1 cellular context compared by ENCODE assay signal in genomic region chr6:4647414-4648365, GRCh38.
A peak's percentile ranks its signal among the peaks of the same experiment; 100 is the strongest.
TF ChIP-seq lines count a peak whose summit lies in the region.

No MANE protein-coding gene starts in this region.

TF ChIP-seq in HepG2, 621 proteins besides CTCF, POLR2A, EP300 and RAD21 (continued from another document and continues in another):
- TF ChIP-seq, protein P1, sequence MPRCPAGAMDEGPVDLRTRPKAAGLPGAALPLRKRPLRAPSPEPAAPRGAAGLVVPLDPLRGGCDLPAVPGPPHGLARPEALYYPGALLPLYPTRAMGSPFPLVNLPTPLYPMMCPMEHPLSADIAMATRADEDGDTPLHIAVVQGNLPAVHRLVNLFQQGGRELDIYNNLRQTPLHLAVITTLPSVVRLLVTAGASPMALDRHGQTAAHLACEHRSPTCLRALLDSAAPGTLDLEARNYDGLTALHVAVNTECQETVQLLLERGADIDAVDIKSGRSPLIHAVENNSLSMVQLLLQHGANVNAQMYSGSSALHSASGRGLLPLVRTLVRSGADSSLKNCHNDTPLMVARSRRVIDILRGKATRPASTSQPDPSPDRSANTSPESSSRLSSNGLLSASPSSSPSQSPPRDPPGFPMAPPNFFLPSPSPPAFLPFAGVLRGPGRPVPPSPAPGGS (CRISPR knock-in tag; IDR thresholded peaks at IDR 0.05): peak; percentile 79
- TF ChIP-seq GFI1 (CRISPR knock-in tag; IDR thresholded peaks at IDR 0.05; ENCODE audit: borderline replicate concordance) (no peak), ZNF101 (CRISPR knock-in tag; IDR thresholded peaks at IDR 0.05; ENCODE audit: borderline replicate concordance, low read depth) (no peak), ZNF788 (CRISPR knock-in tag; IDR thresholded peaks at IDR 0.05; ENCODE audit: borderline replicate concordance) (peak; percentile 90), ZBTB21 (CRISPR knock-in tag; IDR thresholded peaks at IDR 0.05) (no peak; the same call in 1 of the 2 replicates), ZNF180 (CRISPR knock-in tag; IDR thresholded peaks at IDR 0.05; ENCODE audit: borderline replicate concordance, low read depth) (no peak), ZNF839 (CRISPR knock-in tag; IDR thresholded peaks at IDR 0.05; ENCODE audit: borderline replicate concordance) (no peak), U2AF1 (optimal IDR thresholded peaks at IDR 0.05; ENCODE audit: low read depth, low read length) (no peak), CHCHD3 (CRISPR knock-in tag; IDR thresholded peaks at IDR 0.05) (0 out of 2 replicates have a peak, but pooled peaks have one; percentile 67), AGO2 (optimal IDR thresholded peaks at IDR 0.05; ENCODE audit: low read depth, low read length) (no peak), ZSCAN9 (CRISPR knock-in tag; IDR thresholded peaks at IDR 0.05; ENCODE audit: borderline replicate concordance) (peak; percentile 79; the same call in 1 of the 2 replicates), ZNF616 (CRISPR knock-in tag; IDR thresholded peaks at IDR 0.05; ENCODE audit: low read depth) (no peak), ARHGAP35 (CRISPR knock-in tag; IDR thresholded peaks at IDR 0.05; ENCODE audit: borderline replicate concordance) (no peak), ZFP37 (CRISPR knock-in tag; IDR thresholded peaks at IDR 0.05; ENCODE audit: borderline replicate concordance) (peak; percentile 83; the same call in 1 of the 2 replicates), PRDM10 (CRISPR knock-in tag; IDR thresholded peaks at IDR 0.05; ENCODE audit: low read depth) (no peak), ZNF597 (CRISPR knock-in tag; IDR thresholded peaks at IDR 0.05) (no peak), AGO1 (IDR thresholded peaks at IDR 0.05; ENCODE audit: low read depth, low read length, poor library complexity, severe bottlenecking) (no peak), RCOR2 (CRISPR knock-in tag; IDR thresholded peaks at IDR 0.05) (0 out of 2 replicates have a peak, but pooled peaks have one; percentile 58), FOXM1 (CRISPR knock-in tag; IDR thresholded peaks at IDR 0.05) (no peak), ZNF891 (CRISPR knock-in tag; IDR thresholded peaks at IDR 0.05) (peak; percentile 86; the same call in 1 of the 2 replicates), DNMT1 (CRISPR knock-in tag; IDR thresholded peaks at IDR 0.05) (no peak), CSRNP2 (CRISPR knock-in tag; conservative IDR thresholded peaks at IDR 0.05; ENCODE audit: low read depth) (no peak), SMAD9 (CRISPR knock-in tag; IDR thresholded peaks at IDR 0.05) (no peak), GABPA (IDR thresholded peaks at IDR 0.05; ENCODE audit: low read depth, low read length) (no peak), GABPA (CRISPR knock-in tag; IDR thresholded peaks at IDR 0.05; ENCODE audit: low read depth) (peak; percentile 70), ZNF564 (CRISPR knock-in tag; IDR thresholded peaks at IDR 0.05) (peak; percentile 69; the same call in 1 of the 2 replicates), ZBTB1 (CRISPR knock-in tag; IDR thresholded peaks at IDR 0.05; ENCODE audit: borderline replicate concordance) (no peak), TARDBP (CRISPR knock-in tag; IDR thresholded peaks at IDR 0.05) (peak; percentile 82), RBM39 (IDR thresholded peaks at IDR 0.05; ENCODE audit: low read depth, low read length, poor library complexity, severe bottlenecking) (no peak), FOSL2 (CRISPR knock-in tag; IDR thresholded peaks at IDR 0.05) (peak; percentile 65), ZNF335 (CRISPR knock-in tag; IDR thresholded peaks at IDR 0.05) (peak; percentile 61; the same call in 1 of the 2 replicates), ZNF784 (CRISPR knock-in tag; IDR thresholded peaks at IDR 0.05; ENCODE audit: borderline replicate concordance) (0 out of 2 replicates have a peak, but pooled peaks have one; percentile 53), PHF21A (CRISPR knock-in tag; IDR thresholded peaks at IDR 0.05) (peak; percentile 46; the same call in 1 of the 2 replicates), NR2F6 (IDR thresholded peaks at IDR 0.05) (no peak), NR2F6 (CRISPR knock-in tag; IDR thresholded peaks at IDR 0.05) (peak; percentile 47; the same call in 1 of the 2 replicates), ZNF605 (CRISPR knock-in tag; IDR thresholded peaks at IDR 0.05) (peak; percentile 81), ATF6 (CRISPR knock-in tag; conservative IDR thresholded peaks at IDR 0.05) (no peak), ZNF614 (CRISPR knock-in tag; IDR thresholded peaks at IDR 0.05; ENCODE audit: borderline replicate concordance) (no peak), RELA (CRISPR knock-in tag; IDR thresholded peaks at IDR 0.05) (no peak), NAIF1 (CRISPR knock-in tag; IDR thresholded peaks at IDR 0.05; ENCODE audit: borderline replicate concordance) (no peak), ZNF776 (CRISPR knock-in tag; IDR thresholded peaks at IDR 0.05) (0 out of 2 replicates have a peak, but pooled peaks have one; percentile 50), ZNF343 (CRISPR knock-in tag; IDR thresholded peaks at IDR 0.05) (no peak), ZSCAN30 (CRISPR knock-in tag; IDR thresholded peaks at IDR 0.05) (no peak), NFIC (IDR thresholded peaks at IDR 0.05; ENCODE audit: low read length) (no peak), NFATC3 (CRISPR knock-in tag; IDR thresholded peaks at IDR 0.05) (no peak), ZNF558 (CRISPR knock-in tag; IDR thresholded peaks at IDR 0.05; ENCODE audit: borderline replicate concordance) (peak; percentile 88; the same call in 1 of the 2 replicates)
- TF ChIP-seq, protein P2, sequence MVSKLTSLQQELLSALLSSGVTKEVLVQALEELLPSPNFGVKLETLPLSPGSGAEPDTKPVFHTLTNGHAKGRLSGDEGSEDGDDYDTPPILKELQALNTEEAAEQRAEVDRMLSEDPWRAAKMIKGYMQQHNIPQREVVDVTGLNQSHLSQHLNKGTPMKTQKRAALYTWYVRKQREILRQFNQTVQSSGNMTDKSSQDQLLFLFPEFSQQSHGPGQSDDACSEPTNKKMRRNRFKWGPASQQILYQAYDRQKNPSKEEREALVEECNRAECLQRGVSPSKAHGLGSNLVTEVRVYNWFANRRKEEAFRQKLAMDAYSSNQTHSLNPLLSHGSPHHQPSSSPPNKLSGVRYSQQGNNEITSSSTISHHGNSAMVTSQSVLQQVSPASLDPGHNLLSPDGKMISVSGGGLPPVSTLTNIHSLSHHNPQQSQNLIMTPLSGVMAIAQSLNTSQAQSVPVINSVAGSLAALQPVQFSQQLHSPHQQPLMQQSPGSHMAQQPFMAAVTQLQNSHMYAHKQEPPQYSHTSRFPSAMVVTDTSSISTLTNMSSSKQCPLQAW (CRISPR knock-in tag; IDR thresholded peaks at IDR 0.05): peak; percentile 84
- TF ChIP-seq, protein P3, sequence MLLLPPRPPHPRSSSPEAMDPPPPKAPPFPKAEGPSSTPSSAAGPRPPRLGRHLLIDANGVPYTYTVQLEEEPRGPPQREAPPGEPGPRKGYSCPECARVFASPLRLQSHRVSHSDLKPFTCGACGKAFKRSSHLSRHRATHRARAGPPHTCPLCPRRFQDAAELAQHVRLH (CRISPR knock-in tag; IDR thresholded peaks at IDR 0.05; ENCODE audit: borderline replicate concordance, low read depth): peak; percentile 60; the same call in 1 of the 2 replicates
- TF ChIP-seq, protein P4, sequence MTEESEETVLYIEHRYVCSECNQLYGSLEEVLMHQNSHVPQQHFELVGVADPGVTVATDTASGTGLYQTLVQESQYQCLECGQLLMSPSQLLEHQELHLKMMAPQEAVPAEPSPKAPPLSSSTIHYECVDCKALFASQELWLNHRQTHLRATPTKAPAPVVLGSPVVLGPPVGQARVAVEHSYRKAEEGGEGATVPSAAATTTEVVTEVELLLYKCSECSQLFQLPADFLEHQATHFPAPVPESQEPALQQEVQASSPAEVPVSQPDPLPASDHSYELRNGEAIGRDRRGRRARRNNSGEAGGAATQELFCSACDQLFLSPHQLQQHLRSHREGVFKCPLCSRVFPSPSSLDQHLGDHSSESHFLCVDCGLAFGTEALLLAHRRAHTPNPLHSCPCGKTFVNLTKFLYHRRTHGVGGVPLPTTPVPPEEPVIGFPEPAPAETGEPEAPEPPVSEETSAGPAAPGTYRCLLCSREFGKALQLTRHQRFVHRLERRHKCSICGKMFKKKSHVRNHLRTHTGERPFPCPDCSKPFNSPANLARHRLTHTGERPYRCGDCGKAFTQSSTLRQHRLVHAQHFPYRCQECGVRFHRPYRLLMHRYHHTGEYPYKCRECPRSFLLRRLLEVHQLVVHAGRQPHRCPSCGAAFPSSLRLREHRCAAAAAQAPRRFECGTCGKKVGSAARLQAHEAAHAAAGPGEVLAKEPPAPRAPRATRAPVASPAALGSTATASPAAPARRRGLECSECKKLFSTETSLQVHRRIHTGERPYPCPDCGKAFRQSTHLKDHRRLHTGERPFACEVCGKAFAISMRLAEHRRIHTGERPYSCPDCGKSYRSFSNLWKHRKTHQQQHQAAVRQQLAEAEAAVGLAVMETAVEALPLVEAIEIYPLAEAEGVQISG (CRISPR knock-in tag; IDR thresholded peaks at IDR 0.05): peak; percentile 79
- TF ChIP-seq, protein P5, sequence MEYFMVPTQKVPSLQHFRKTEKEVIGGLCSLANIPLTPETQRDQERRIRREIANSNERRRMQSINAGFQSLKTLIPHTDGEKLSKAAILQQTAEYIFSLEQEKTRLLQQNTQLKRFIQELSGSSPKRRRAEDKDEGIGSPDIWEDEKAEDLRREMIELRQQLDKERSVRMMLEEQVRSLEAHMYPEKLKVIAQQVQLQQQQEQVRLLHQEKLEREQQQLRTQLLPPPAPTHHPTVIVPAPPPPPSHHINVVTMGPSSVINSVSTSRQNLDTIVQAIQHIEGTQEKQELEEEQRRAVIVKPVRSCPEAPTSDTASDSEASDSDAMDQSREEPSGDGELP (IDR thresholded peaks at IDR 0.05; ENCODE audit: borderline replicate concordance, low read depth): no peak
- TF ChIP-seq, protein P6, sequence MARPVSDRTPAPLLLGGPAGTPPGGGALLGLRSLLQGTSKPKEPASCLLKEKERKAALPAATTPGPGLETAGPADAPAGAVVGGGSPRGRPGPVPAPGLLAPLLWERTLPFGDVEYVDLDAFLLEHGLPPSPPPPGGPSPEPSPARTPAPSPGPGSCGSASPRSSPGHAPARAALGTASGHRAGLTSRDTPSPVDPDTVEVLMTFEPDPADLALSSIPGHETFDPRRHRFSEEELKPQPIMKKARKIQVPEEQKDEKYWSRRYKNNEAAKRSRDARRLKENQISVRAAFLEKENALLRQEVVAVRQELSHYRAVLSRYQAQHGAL (CRISPR knock-in tag; IDR thresholded peaks at IDR 0.05; ENCODE audit: not compliant biosample characterization): no peak
